In genomic region chr9:69820955-69821788, GRCh38 we compare ENCODE assay signal across 12 cellular contexts. TPM values are rescaled to one million over a fixed set of nuclear protein-coding genes. Genes with fewer than 3 reads are reported as not detected.
DNase-seq lines count a peak whose midpoint lies in the region; ATAC-seq and TF ChIP-seq lines count a peak whose summit lies in the region.
"Had no signal": no experiment of that assay in that cellular context is flagged by ENCODE, and none has a peak within 500 bp of the region (broad histone marks: within the 10 kb centered on the region; RNA-seq: fewer than 3 reads in every experiment).

No MANE protein-coding gene starts in this region.

- H3K4me1 ChIP-seq in breast epithelium (no peaks in the 10 kb centered on the region), thoracic aorta (ENCODE audit: control insufficient read depth in 1 of 2, low read depth in 2 of 2) (peaks cover 3% of the 10 kb centered on the region in 2 donors), esophagus squamous epithelium (peaks cover 0 to 10% (median 5%) of the 10 kb centered on the region in 3 donors)

- intact Hi-C loops in breast epithelium (cut with DNase I; ENCODE audit: low total_unique reads) = no loop called here
- intact Hi-C loops in MCF 10A (cut with micrococcal nuclease) = no loop called here
- intact Hi-C loops in esophagus squamous epithelium (cut with DNase I) = no loop called here

- TF ChIP-seq CTCF in breast epithelium (IDR thresholded peaks at IDR 0.05) (no peak), MCF 10A (IDR thresholded peaks at IDR 0.05; ENCODE audit: unreplicated experiment) (no peak), astrocyte of the spinal cord (IDR thresholded peaks at IDR 0.05; ENCODE audit: low read depth, low read length) (no peak), kidney epithelial cell (IDR thresholded peaks at IDR 0.05; ENCODE audit: insufficient read depth, low read length, poor library complexity, severe bottlenecking) (no peak), thoracic aorta (IDR thresholded peaks at IDR 0.05) (no peak), esophagus squamous epithelium (IDR thresholded peaks at IDR 0.05) (no peak)

- 43 to 44% methylated on average over 12 to 15 of the region's 15 CpGs for WGBS in esophagus squamous epithelium, 2 donors

- H3K27me3 Mint-ChIP-seq in MCF 10A (ENCODE audit: insufficient read depth, unreplicated experiment) = peaks cover 34% of the 10 kb centered on the region

- H3K4me1 Mint-ChIP-seq in MCF 10A (ENCODE audit: insufficient read depth, unreplicated experiment) = no peaks in the 10 kb centered on the region

- no peak for ATAC-seq in thoracic aorta (ENCODE audit: insufficient number of reproducible peaks, low FRiP score, low read depth)
- no peak for ATAC-seq in HG03097 (IDR thresholded peaks at IDR 0.05; ENCODE audit: low FRiP score, unreplicated experiment)

- in situ Hi-C loops in astrocyte of the spinal cord (cut with HindIII; ENCODE audit: low sequenced_read_pairs) = no loop called here

- no peaks in the 10 kb centered on the region for H3K36me3 ChIP-seq in breast epithelium
- no peaks in the 10 kb centered on the region for H3K36me3 ChIP-seq in kidney epithelial cell (ENCODE audit: control insufficient read depth, insufficient read depth, low read length)
- no peaks in the 10 kb centered on the region for H3K36me3 ChIP-seq in thoracic aorta
- no peaks in the 10 kb centered on the region for H3K36me3 ChIP-seq in esophagus squamous epithelium

- H3K4me3 Mint-ChIP-seq in MCF 10A (ENCODE audit: unreplicated experiment) = no peak overlapping the region

- H3K27me3 ChIP-seq in breast epithelium (peaks cover 0 to 4% of the 10 kb centered on the region in 2 donors), kidney epithelial cell (ENCODE audit: control insufficient read depth, insufficient read depth, low read length) (peaks cover 3% of the 10 kb centered on the region), thoracic aorta (replicated peaks; ENCODE audit: insufficient read depth) (no peaks in the 10 kb centered on the region), esophagus squamous epithelium (peaks cover 0 to 31% (median 0%) of the 10 kb centered on the region in 4 donors)

- H3K27ac ChIP-seq in breast epithelium (no peak overlapping the region), thoracic aorta (no peak overlapping the region), esophagus squamous epithelium (no peak overlapping the region)
- H3K27ac ChIP-seq: HL-60 had no signal

- H3K4me3 ChIP-seq in breast epithelium = peak overlapping the region in 2 of 3 donors; percentile 3 to 5
- H3K4me3 ChIP-seq in astrocyte of the spinal cord (ENCODE audit: low read depth, low read length) = peak overlapping the region; percentile 17
- H3K4me3 ChIP-seq in kidney epithelial cell (ENCODE audit: low read depth, low read length) = peak overlapping the region; percentile 55
- peak overlapping the region; percentile 1 for H3K4me3 ChIP-seq in thoracic aorta
- H3K4me3 ChIP-seq in esophagus squamous epithelium = peak overlapping the region in 1 of 4 donors; percentile 50

- TF ChIP-seq POLR2A in breast epithelium (IDR thresholded peaks at IDR 0.05) = no peak
- TF ChIP-seq POLR2A in esophagus squamous epithelium (IDR thresholded peaks at IDR 0.05) = no peak

- H3K9me3 ChIP-seq in breast epithelium (no peaks in the 10 kb centered on the region), thoracic aorta (no peaks in the 10 kb centered on the region), esophagus squamous epithelium (no peaks in the 10 kb centered on the region)

- H3K9me3 Mint-ChIP-seq in MCF 10A (ENCODE audit: unreplicated experiment) = no peaks in the 10 kb centered on the region

- no peak for DNase-seq in breast epithelium (ENCODE audit: low spot score in 2 of 2)
- no peak for DNase-seq in MCF 10A (ENCODE audit: unreplicated experiment)
- DNase-seq in astrocyte of the spinal cord (ENCODE audit: low read depth, low spot score) = no peak
- DNase-seq in kidney epithelial cell (ENCODE audit: low read depth) = no peak
- no peak for DNase-seq in thoracic aorta (ENCODE audit: low spot score)
- no peak for DNase-seq in NCI-H446 treated with DMSO at 0.1 percent for 48 hours (lab: John Stamatoyannopoulos, UW)
- DNase-seq in esophagus squamous epithelium (lab: John Stamatoyannopoulos, UW) = no peak
- DNase-seq: NCI-H1417 had no signal

- CTCF ChIA-PET in MCF 10A (lab: Yijun Ruan, JAX) = no interaction called here

- no peak overlapping the region for H3K27ac Mint-ChIP-seq in MCF 10A (ENCODE audit: low read depth, unreplicated experiment)

- no peaks in the 10 kb centered on the region for H3K36me3 Mint-ChIP-seq in MCF 10A (ENCODE audit: insufficient read depth, unreplicated experiment)

- BruUV-seq in MCF 10A (replicated peaks; lab: Mats Ljungman, UMichigan) = no TSS peak

- POLR2A ChIA-PET in MCF 10A (lab: Yijun Ruan, JAX) = no interaction called here

RNA-seq across cellular contexts. Expression of gene CFAP95, which starts 0.6 kb away (rescaled TPM):
- total RNA-seq in breast epithelium (not detected), MCF 10A (2022) (not detected in 2 replicates), kidney epithelial cell (4.7 TPM in 1 of 2 replicates, not detected in the other), thoracic aorta (not detected), esophagus squamous epithelium (not detected)
- total RNA-seq: cerebellum, subcutaneous adipose tissue had no signal
